ENCODE assay signal across 31 cellular contexts in genomic region chr12:39959016-39959415, GRCh38.
"Had no signal": no experiment of that assay in that cellular context is flagged by ENCODE, and none has a peak within 500 bp of the region (broad histone marks: within the 10 kb centered on the region; RNA-seq: fewer than 3 reads in every experiment).

No MANE protein-coding gene starts in this region.

- H3K4me3 ChIP-seq: ascending aorta, cardiac muscle cell, PC-9 had no signal

- H3K27me3 ChIP-seq: ascending aorta, cardiac muscle cell had no signal

- H3K4me1 ChIP-seq: ascending aorta had no signal

- H3K4me2 ChIP-seq: KMS-11, PC-9 had no signal

- H3K9ac ChIP-seq: KMS-11 had no signal

- ATAC-seq: activated T-cell treated with anti-CD3 and anti-CD28 coated beads, Interleukin-2, amount 50 U/mL, for 4 hours had no signal

- H3K9me3 Mint-ChIP-seq: activated B cell treated with CpG ODN at 0.5 μM for 24 hours; activated CD4-positive, alpha-beta memory T cell treated with anti-CD3 and anti-CD28 coated beads for 36 hours; activated naive CD4-positive, alpha-beta T cell treated with anti-CD3 and anti-CD28 coated beads for 36 hours; activated T-cell treated with anti-CD3 and anti-CD28 coated beads, Interleukin-2, amount 50 U/mL, for 4 hours; activated T-helper 1 cell treated with anti-CD3 and anti-CD28 coated beads, Interleukin-12 subunit alpha, Interleukin-12 subunit beta, Interleukin-2, Interleukin-4 antibody, amounts not matched to agents 30 ng/mL and 10 ng/mL and 1 ng/mL, durations not matched to agents 14 hours and 24 hours and 36 hours; central memory CD8-positive, alpha-beta T cell had no signal

- H3K27ac ChIP-seq: ascending aorta, cardiac muscle cell, KMS-11, PC-9, VCaP had no signal

- H3K9me3 ChIP-seq: ascending aorta had no signal

- H3K36me3 ChIP-seq: ascending aorta, cardiac muscle cell had no signal

- H3K36me3 Mint-ChIP-seq: activated CD4-positive, alpha-beta memory T cell treated with anti-CD3 and anti-CD28 coated beads for 36 hours; activated naive CD8-positive, alpha-beta T cell had no signal

- H3K27ac Mint-ChIP-seq: activated B cell treated with CpG ODN at 0.5 μM for 24 hours; activated CD4-positive, alpha-beta memory T cell treated with anti-CD3 and anti-CD28 coated beads for 36 hours; activated naive CD4-positive, alpha-beta T cell treated with anti-CD3 and anti-CD28 coated beads for 36 hours; activated naive CD8-positive, alpha-beta T cell; activated T-helper 1 cell treated with anti-CD3 and anti-CD28 coated beads, Interleukin-12 subunit alpha, Interleukin-12 subunit beta, Interleukin-2, Interleukin-4 antibody, amounts not matched to agents 30 ng/mL and 10 ng/mL and 1 ng/mL, durations not matched to agents 14 hours and 24 hours and 36 hours had no signal

- H2AFZ ChIP-seq: PC-9 had no signal

- DNase-seq: activated B cell treated with CpG ODN at 0.5 μM for 24 hours; activated CD4-positive, alpha-beta memory T cell treated with anti-CD3 and anti-CD28 coated beads for 36 hours; activated CD4-positive, alpha-beta T cell treated with anti-CD3 and anti-CD28 coated beads for 4 hours; activated CD4-positive, alpha-beta T cell treated with anti-CD3 and anti-CD28 coated beads, Interleukin-2, amount 50 U/mL, for 1 hour; activated CD4-positive, CD25-positive, alpha-beta regulatory T cell treated with anti-CD3 and anti-CD28 coated beads, Interleukin-2, amount 50 U/mL, for 72 hours; activated CD8-positive, alpha-beta memory T cell treated with anti-CD3 and anti-CD28 coated beads, Interleukin-2, amount 50 U/mL, for 4 hours; activated gamma-delta T cell treated with Interleukin-2 at 50 U/mL for 16 hours; activated T-cell treated with anti-CD3 and anti-CD28 coated beads for 4 hours; activated T-cell treated with anti-CD3 and anti-CD28 coated beads, Interleukin-2, amount 50 U/mL, for 4 hours; MM.1S; MV-4-11; NCI-H1092; NCI-H1436 treated with DMSO at 0.1 percent for 48 hours; NCI-H187 treated with DMSO at 0.1 percent for 48 hours; NCI-H2081; NCI-H2171 treated with DMSO at 0.1 percent for 48 hours; NCI-H2227 treated with DMSO at 0.1 percent for 48 hours; NCI-H524 treated with DMSO at 0.1 percent for 48 hours; NK-92 treated with Interleukin-12 subunit alpha and Interleukin-12 subunit beta, amount 100 ng/mL, for 24 hours; PC-9; Right ventricle myocardium superior; SW 1271; T-helper 9 cell had no signal
